Comparison of ENCODE assay signal across 12 cellular contexts in genomic region chr6:10416863-10417641, GRCh38. TPM values are rescaled to one million over a fixed set of nuclear protein-coding genes. Genes with fewer than 3 reads are reported as not detected.
DNase-seq lines count a peak whose midpoint lies in the region; ATAC-seq and TF ChIP-seq lines count a peak whose summit lies in the region.
"Had no signal": no experiment of that assay in that cellular context is flagged by ENCODE, and none has a peak within 500 bp of the region (broad histone marks: within the 10 kb centered on the region; RNA-seq: fewer than 3 reads in every experiment).

No MANE protein-coding gene starts in this region.

- H2AFZ ChIP-seq in SK-N-SH (ENCODE audit: low read depth) (no peak overlapping the region), parathyroid adenoma (no peak overlapping the region)

- TF ChIP-seq EP300 in SK-N-SH (IDR thresholded peaks at IDR 0.05; ENCODE audit: borderline replicate concordance in 1 of 2, low read depth in 1 of 2, low read length in 1 of 2) (no peak), ovary (IDR thresholded peaks at IDR 0.05) (no peak)

- 23% methylated on average over 30 of the region's 48 CpGs for WGBS in SK-N-SH (ENCODE audit: low lambda C conversion rate)
- WGBS in ovary, 3 donors, result 6 to 10% (median 8%) methylated on average over 48 of the region's 48 CpGs

- H3K27ac Mint-ChIP-seq in T-cell, result no peak overlapping the region
- H3K27ac Mint-ChIP-seq: activated CD4-positive, alpha-beta memory T cell treated with anti-CD3 and anti-CD28 coated beads for 36 hours had no signal

- no peak for TF ChIP-seq POLR2A in ovary (IDR thresholded peaks at IDR 0.05)

- peaks cover 26 to 47% (median 39%) of the 10 kb centered on the region in 3 donors for H3K4me1 Mint-ChIP-seq in T-cell

- ATAC-seq in SK-N-SH treated with all-trans-retinoic acid at 6 μM for 48 hours, result peak; percentile 14; the same call in 2 of the 3 replicates
- ATAC-seq in T-cell (replicated peaks in 1 of 4), result no peak
- ATAC-seq in foreskin keratinocyte, result no peak
- no peak for ATAC-seq in HG03354 (IDR thresholded peaks at IDR 0.05; ENCODE audit: poor library complexity, severe bottlenecking, unreplicated experiment)
- ATAC-seq: HCT116 had no signal

- DNase-seq in SK-N-SH (no peak), T-cell (no peak), foreskin keratinocyte (peak in 1 of 2 donors; percentile 45), NCI-H446 treated with DMSO at 0.1 percent for 48 hours (lab: John Stamatoyannopoulos, UW) (no peak), ovary (no peak)
- DNase-seq: activated CD4-positive, alpha-beta memory T cell treated with anti-CD3 and anti-CD28 coated beads for 36 hours; NCI-H2029; Peyer's patch had no signal

- POLR2A ChIA-PET in SK-N-SH (lab: Yijun Ruan, JAX), result no interaction called here
- POLR2A ChIA-PET in T-cell (lab: Charles Lee), result no interaction called here

- TF ChIP-seq RAD21 in SK-N-SH (IDR thresholded peaks at IDR 0.05; ENCODE audit: low read length), result no peak

- H3K27me3 Mint-ChIP-seq in T-cell, result peaks cover 69 to 89% of the 10 kb centered on the region in 2 donors

- no peaks in the 10 kb centered on the region for H3K9me2 ChIP-seq in SK-N-SH

- no peaks in the 10 kb centered on the region for H3K79me2 ChIP-seq in SK-N-SH (ENCODE audit: insufficient read depth)
- H3K79me2 ChIP-seq in parathyroid adenoma, result no peaks in the 10 kb centered on the region

- peak overlapping the region in 2 of 3 donors; percentile 53 to 80 for H3K4me3 Mint-ChIP-seq in T-cell
- H3K4me3 Mint-ChIP-seq: activated CD4-positive, alpha-beta memory T cell treated with anti-CD3 and anti-CD28 coated beads for 36 hours had no signal

- H3K36me3 Mint-ChIP-seq in T-cell, result peaks cover 4% of the 10 kb centered on the region

- peaks cover 0 to under 1% of the 10 kb centered on the region in 2 experiments; a peak in 2 of 4 replicates for H3K4me1 ChIP-seq in SK-N-SH (ENCODE audit: control insufficient read depth in 1 of 2, insufficient read depth in 2 of 2, low read depth in 1 of 2, low read length in 1 of 2)
- peaks cover 5% of the 10 kb centered on the region for H3K4me1 ChIP-seq in foreskin keratinocyte
- H3K4me1 ChIP-seq in parathyroid adenoma, result peaks cover 2% of the 10 kb centered on the region
- H3K4me1 ChIP-seq in ovary (ENCODE audit: insufficient read depth), result peaks cover 14% of the 10 kb centered on the region

- H3K27me3 ChIP-seq in SK-N-SH (ENCODE audit: insufficient read depth), result peaks cover 94% of the 10 kb centered on the region
- no peaks in the 10 kb centered on the region for H3K27me3 ChIP-seq in foreskin keratinocyte
- H3K27me3 ChIP-seq in parathyroid adenoma (ENCODE audit: control insufficient read depth, insufficient read depth, low read length), result peaks cover 45% of the 10 kb centered on the region
- H3K27me3 ChIP-seq in ovary, result peaks cover 15% of the 10 kb centered on the region

- no peak overlapping the region for H3K4me3 ChIP-seq in SK-N-SH (ENCODE audit: low read depth in 2 of 2, low read length in 1 of 2)
- H3K4me3 ChIP-seq in parathyroid adenoma (ENCODE audit: low read depth, low read length), result no peak overlapping the region
- no peak overlapping the region for H3K4me3 ChIP-seq in ovary

- CTCF ChIA-PET in SK-N-SH (lab: Yijun Ruan, JAX) (interaction anchor here (1.3 to 2.5 kb wide), 2 partner anchors 12 to 18 kb away, joined by 5 to 11 read pairs; no protein-coding TSS in a partner anchor), T-cell (lab: Charles Lee) (no interaction called here)

- H3K9me3 Mint-ChIP-seq in T-cell, result no peaks in the 10 kb centered on the region

- H3K36me3 ChIP-seq in SK-N-SH (replicated peaks in 1 of 2; ENCODE audit: control insufficient read depth in 1 of 2, insufficient read depth in 2 of 2, low read length in 1 of 2), result no peaks in the 10 kb centered on the region
- H3K36me3 ChIP-seq in parathyroid adenoma (ENCODE audit: control insufficient read depth, insufficient read depth, low read length), result no peaks in the 10 kb centered on the region
- H3K36me3 ChIP-seq in ovary, result no peaks in the 10 kb centered on the region
- H3K36me3 ChIP-seq: Peyer's patch had no signal

- H3K9me3 ChIP-seq in SK-N-SH (no peaks in the 10 kb centered on the region), parathyroid adenoma (ENCODE audit: control insufficient read depth, low read length) (no peaks in the 10 kb centered on the region), ovary (peaks cover 0 to 7% of the 10 kb centered on the region in 2 donors)
- H3K9me3 ChIP-seq: Peyer's patch had no signal

- peaks cover under 1% of the 10 kb centered on the region for H3F3A ChIP-seq in SK-N-SH (replicated peaks; ENCODE audit: insufficient read depth)

- intact Hi-C loops in ovary (cut with DNase I), result no loop called here

- no peak overlapping the region for H3K4me2 ChIP-seq in SK-N-SH
- peak overlapping the region; percentile 37 for H3K4me2 ChIP-seq in parathyroid adenoma (ENCODE audit: low read length)

- H3K27ac ChIP-seq in SK-N-SH (ENCODE audit: low read depth in 2 of 2, low read length in 1 of 2), result no peak overlapping the region
- H3K27ac ChIP-seq in foreskin keratinocyte, result peak overlapping the region; percentile 99
- no peak overlapping the region for H3K27ac ChIP-seq in parathyroid adenoma
- H3K27ac ChIP-seq in ovary, result no peak overlapping the region
- H3K27ac ChIP-seq: Peyer's patch had no signal

- H4K20me1 ChIP-seq in SK-N-SH (ENCODE audit: insufficient read depth), result no peaks in the 10 kb centered on the region; the same call in 1 of the 2 replicates

- H3K9ac ChIP-seq in SK-N-SH (no peak overlapping the region), parathyroid adenoma (no peak overlapping the region)

- TF ChIP-seq CTCF in SK-N-SH (IDR thresholded peaks at IDR 0.05), result no peak
- peak; percentile 18 for TF ChIP-seq CTCF in foreskin keratinocyte (conservative IDR thresholded peaks at IDR 0.05)
- no peak for TF ChIP-seq CTCF in parathyroid adenoma (IDR thresholded peaks at IDR 0.05)
- no peak for TF ChIP-seq CTCF in ovary (IDR thresholded peaks at IDR 0.05)

TF ChIP-seq in SK-N-SH treated with all-trans-retinoic acid at 6 μM for 48 hours, 23 proteins besides CTCF, POLR2A, EP300 and RAD21 (continues in another document):
- TF ChIP-seq ZFP30 (CRISPR knock-in tag; IDR thresholded peaks at IDR 0.05) (no peak), ZNF70 (CRISPR knock-in tag; IDR thresholded peaks at IDR 0.05) (no peak), ZFP3 (CRISPR knock-in tag; IDR thresholded peaks at IDR 0.05) (no peak), ESRRG (CRISPR knock-in tag; IDR thresholded peaks at IDR 0.05) (no peak), ISL1 (CRISPR knock-in tag; IDR thresholded peaks at IDR 0.05) (no peak), CREB5 (CRISPR knock-in tag; IDR thresholded peaks at IDR 0.05; ENCODE audit: low read depth) (no peak), CSDC2 (CRISPR knock-in tag; IDR thresholded peaks at IDR 0.05) (no peak), ZNF565 (CRISPR knock-in tag; conservative IDR thresholded peaks at IDR 0.05; ENCODE audit: low read depth) (no peak), SNAI2 (CRISPR knock-in tag; IDR thresholded peaks at IDR 0.05) (no peak)

TF ChIP-seq in SK-N-SH, 30 proteins besides CTCF, POLR2A, EP300 and RAD21 (continues in another document):
- no peak for TF ChIP-seq PBX3 (IDR thresholded peaks at IDR 0.05)
- TF ChIP-seq TCF12 (IDR thresholded peaks at IDR 0.05), result no peak
- no peak for TF ChIP-seq RFX5 (IDR thresholded peaks at IDR 0.05; ENCODE audit: low read length)
- no peak for TF ChIP-seq JUND (IDR thresholded peaks at IDR 0.05)
- no peak for TF ChIP-seq FOSL2 (IDR thresholded peaks at IDR 0.05; ENCODE audit: borderline replicate concordance, low read depth)
- no peak for TF ChIP-seq USF1 (IDR thresholded peaks at IDR 0.05; ENCODE audit: borderline replicate concordance, low read depth)
- TF ChIP-seq ELF1 (IDR thresholded peaks at IDR 0.05), result no peak
- no peak for TF ChIP-seq MEF2A (IDR thresholded peaks at IDR 0.05; ENCODE audit: borderline replicate concordance, low read depth)
- TF ChIP-seq TEAD4 (IDR thresholded peaks at IDR 0.05; ENCODE audit: borderline replicate concordance, insufficient read depth), result no peak
- no peak for TF ChIP-seq GATA2 (CRISPR knock-in tag; IDR thresholded peaks at IDR 0.05)
- no peak for TF ChIP-seq EZH2phosphoT487 (IDR thresholded peaks at IDR 0.05; ENCODE audit: borderline replicate concordance, low read depth)
- TF ChIP-seq NFIC (IDR thresholded peaks at IDR 0.05; ENCODE audit: borderline replicate concordance), result no peak

RNA-seq across cellular contexts. Expression of gene TFAP2A, which starts 2.2 kb away (rescaled TPM):
- polyA plus RNA-seq in SK-N-SH (2012; rRNA removed), result 0.02 and 0.07 TPM in 2 replicates
- polyA plus RNA-seq in SK-N-SH (2012; cell fraction: cytosol; rRNA removed), result 0.05 TPM in 2 replicates
- polyA plus RNA-seq in SK-N-SH (2012; cell fraction: nucleus; rRNA removed), result 0.07 TPM in 1 of 2 replicates, not detected in the other
- total RNA-seq in T-cell, result under 1 TPM in 3 of 5 donors, not detected in 2; 0.15 to 0.69 (median 0.28) TPM
- total RNA-seq in foreskin keratinocyte, result 35.2 and 37.0 TPM in 2 replicates
- polyA plus RNA-seq in foreskin keratinocyte, result 26.0 and 30.9 TPM in 2 replicates
- total RNA-seq in ovary, result under 1 TPM in 6 of 7 donors, not detected in 1; 0.10 to 0.67 (median 0.20) TPM
- polyA plus RNA-seq in ovary, result under 1 TPM; 0.12 to 0.15 TPM

Comparison
In these comparisons a context has a peak if more than half of its experiments do, and no peak if none do; other contexts are left out.
1. RNA of gene TFAP2A, which starts 2.2 kb away (total RNA-seq): 35.2 to 37.0 TPM in foreskin keratinocyte; 0.10 to 0.67 TPM in ovary and 0.15 to 0.69 TPM in T-cell; every median in the first group is over 10 times any median in the second.